Comparison of ENCODE assay signal across 9 cellular contexts in genomic region chr19:8609210-8610040, GRCh38. TPM values are rescaled to one million over a fixed set of nuclear protein-coding genes. Genes with fewer than 3 reads are reported as not detected.
DNase-seq lines count a peak whose midpoint lies in the region; ATAC-seq and TF ChIP-seq lines count a peak whose summit lies in the region.
"Had no signal": no experiment of that assay in that cellular context is flagged by ENCODE, and none has a peak within 500 bp of the region (broad histone marks: within the 10 kb centered on the region; RNA-seq: fewer than 3 reads in every experiment).

No MANE protein-coding gene starts in this region.

- intact Hi-C loops in colonic mucosa (cut with DNase I) (no loop called here), left lung (cut with DNase I) (no loop called here), stomach (cut with DNase I; ENCODE audit: low total_unique reads) (no loop called here)

- no peak for TF ChIP-seq CTCF in colonic mucosa (IDR thresholded peaks at IDR 0.05)
- no peak for TF ChIP-seq CTCF in left lung (IDR thresholded peaks at IDR 0.05)
- no peak for TF ChIP-seq CTCF in stomach (IDR thresholded peaks at IDR 0.05)

- no peak for TF ChIP-seq POLR2A in stomach (IDR thresholded peaks at IDR 0.05)

- H3K36me3 ChIP-seq in NT2/D1 (ENCODE audit: insufficient read depth, insufficient read length, low read length) (peaks cover 28% of the 10 kb centered on the region), colonic mucosa (no peaks in the 10 kb centered on the region), left lung (peaks cover 0 to 7% of the 10 kb centered on the region in 2 donors), stomach (peaks cover 0 to 17% (median 8%) of the 10 kb centered on the region in 4 donors)

- in situ Hi-C loops in Caki2 (cut with HindIII; ENCODE audit: low pct_unique_long_range_greater_than_20kb, low sequenced_read_pairs): no loop called here

- H3K9me3 ChIP-seq in NT2/D1 (ENCODE audit: insufficient read depth, low read length) (peaks cover 8% of the 10 kb centered on the region; the same call in 1 of the 2 replicates), colonic mucosa (no peaks in the 10 kb centered on the region), left lung (peaks cover 0 to 8% of the 10 kb centered on the region in 2 donors), stomach (peaks cover 0 to 9% (median 8%) of the 10 kb centered on the region in 4 donors)

- TF ChIP-seq EP300 in stomach (IDR thresholded peaks at IDR 0.05): no peak

- ATAC-seq in left lung (peak; percentile 72), HG02798 (IDR thresholded peaks at IDR 0.05; ENCODE audit: poor library complexity, unreplicated experiment) (no peak)

- DNase-seq in Caki2 (ENCODE audit: low read depth) (peak; percentile 58), NT2/D1 (ENCODE audit: low read depth, low spot score) (no peak), colonic mucosa (peak; percentile 41), left lung (peak; percentile 65 to 82), stomach (peak; percentile 30), cerebellar nuclear complex (lab: John Stamatoyannopoulos, UW) (no peak)
- no peak for DNase-seq in NK-92 treated with Interleukin-12 subunit alpha and Interleukin-12 subunit beta, amount 100 ng/mL, for 24 hours (lab: John Stamatoyannopoulos, UW)

- H3K9ac ChIP-seq in NT2/D1 (ENCODE audit: insufficient read length, low read depth) (peak overlapping the region; percentile 86), colonic mucosa (ENCODE audit: low read depth in 2 of 2, low read length in 2 of 2) (peak overlapping the region; percentile 63 to 77)

- H3K27ac ChIP-seq in colonic mucosa: peak overlapping the region; percentile 50
- peak overlapping the region; percentile 51 to 76 for H3K27ac ChIP-seq in left lung
- peak overlapping the region; percentile 28 to 86 (median 82) for H3K27ac ChIP-seq in stomach

- H3K27me3 ChIP-seq in NT2/D1 (ENCODE audit: insufficient read depth, insufficient read length) (no peaks in the 10 kb centered on the region), colonic mucosa (peaks cover 4% of the 10 kb centered on the region), left lung (peaks cover 0 to 30% of the 10 kb centered on the region in 2 donors), stomach (peaks cover 0 to 32% (median 8%) of the 10 kb centered on the region in 3 donors)

- 0 to 5% (median 4%) methylated on average over 7 to 47 of the region's 47 CpGs for WGBS in stomach, 5 donors

- H3K4me3 ChIP-seq in NT2/D1 (ENCODE audit: insufficient read length, low read depth): peak overlapping the region; percentile 85
- peak overlapping the region; percentile 43 for H3K4me3 ChIP-seq in colonic mucosa
- H3K4me3 ChIP-seq in left lung: peak overlapping the region; percentile 46 to 47
- peak overlapping the region; percentile 51 to 61 (median 52) for H3K4me3 ChIP-seq in stomach

- H3K4me1 ChIP-seq in NT2/D1 (ENCODE audit: insufficient read depth, insufficient read length) (peaks cover 17% of the 10 kb centered on the region), colonic mucosa (no peaks in the 10 kb centered on the region), left lung (peaks cover 0 to 18% of the 10 kb centered on the region in 2 donors), stomach (peaks cover 11 to 52% (median 34%) of the 10 kb centered on the region in 4 donors)

RNA-seq across cellular contexts. Expression of gene ADAMTS10, which starts 1.1 kb away (rescaled TPM):
- 1.2 and 4.8 TPM in 2 replicates for total RNA-seq in Caki2 (2014; rRNA removed; shearing (Covaris generic); ENCODE audit: low replicate concordance)
- total RNA-seq in colonic mucosa (1 to 10 TPM; 3.9 TPM), left lung (10 to 100 TPM; 18.5 to 23.9 TPM), stomach (10 to 100 TPM in 3 of 5 donors, 1 to 10 TPM in 2; 2.3 to 28.5 (median 12.8) TPM)
- polyA plus RNA-seq in stomach: 1 to 10 TPM; 1.9 to 6.6 (median 5.7) TPM
- total RNA-seq: HT1080 had no signal

RNA-seq across cellular contexts. Expression of gene NFILZ, which starts 21.0 kb away (rescaled TPM):
- total RNA-seq in Caki2 (2014; rRNA removed; shearing (Covaris generic); ENCODE audit: low replicate concordance): not detected in 2 replicates
- total RNA-seq in colonic mucosa (not detected), left lung (not detected), stomach (not detected)
- not detected for polyA plus RNA-seq in stomach
- total RNA-seq: HT1080 had no signal

RNA-seq across cellular contexts. Expression of gene MYO1F, which starts 32.2 kb away (rescaled TPM):
- 0.03 and 0.52 TPM in 2 replicates for total RNA-seq in Caki2 (2014; rRNA removed; shearing (Covaris generic); ENCODE audit: low replicate concordance)
- 1 to 10 TPM; 4.7 to 9.1 TPM for total RNA-seq in colonic mucosa
- total RNA-seq in left lung: 100 to 1,000 TPM in 1 of 2 donors, 10 to 100 TPM in 1; 42.6 to 161 TPM
- total RNA-seq in stomach: 10 to 100 TPM; 10.5 to 54.8 (median 41.6) TPM
- polyA plus RNA-seq in stomach: 1 to 10 TPM; 3.0 to 5.5 (median 4.4) TPM
- total RNA-seq: HT1080 had no signal

Comparison
In these comparisons a context has a peak if more than half of its experiments do, and no peak if none do; other contexts are left out.
1. DNase-seq: peak in Caki2 (single experiment), colonic mucosa (single experiment), left lung (2 of 2) and stomach (single experiment); none in NT2/D1 (single experiment), cerebellar nuclear complex (0 of 2) and NK-92 treated with Interleukin-12 subunit alpha and Interleukin-12 subunit beta, amount 100 ng/mL, for 24 hours (single experiment).
2. Peak in every context shown above with its lines, with median percentiles within 50 percentile points of each other: H3K4me3 ChIP-seq and H3K27ac ChIP-seq.